Comparison of ENCODE assay signal across 9 cellular contexts in the genomic region with DNA sequence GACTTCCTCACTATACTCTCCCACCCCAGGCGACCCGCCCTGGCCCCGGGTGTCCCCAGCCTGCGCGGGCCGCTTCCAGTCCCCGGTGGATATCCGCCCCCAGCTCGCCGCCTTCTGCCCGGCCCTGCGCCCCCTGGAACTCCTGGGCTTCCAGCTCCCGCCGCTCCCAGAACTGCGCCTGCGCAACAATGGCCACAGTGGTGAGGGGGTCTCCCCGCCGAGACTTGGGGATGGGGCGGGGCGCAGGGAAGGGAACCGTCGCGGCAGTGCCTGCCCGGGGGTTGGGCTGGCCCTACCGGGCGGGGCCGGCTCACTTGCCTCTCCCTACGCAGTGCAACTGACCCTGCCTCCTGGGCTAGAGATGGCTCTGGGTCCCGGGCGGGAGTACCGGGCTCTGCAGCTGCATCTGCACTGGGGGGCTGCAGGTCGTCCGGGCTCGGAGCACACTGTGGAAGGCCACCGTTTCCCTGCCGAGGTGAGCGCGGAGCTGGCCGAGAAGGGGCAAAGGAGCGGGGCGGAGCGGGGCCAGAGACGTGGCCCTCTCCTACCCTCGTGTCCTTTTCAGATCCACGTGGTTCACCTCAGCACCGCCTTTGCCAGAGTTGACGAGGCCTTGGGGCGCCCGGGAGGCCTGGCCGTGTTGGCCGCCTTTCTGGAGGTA. TPM values are rescaled to one million over a fixed set of nuclear protein-coding genes. Genes with fewer than 3 reads are reported as not detected.
DNase-seq lines count a peak whose midpoint lies in the region; ATAC-seq, FAIRE-seq and TF ChIP-seq lines count a peak whose summit lies in the region.
"Had no signal": no experiment of that assay in that cellular context is flagged by ENCODE, and none has a peak within 500 bp of the region (broad histone marks: within the 10 kb centered on the region; RNA-seq: fewer than 3 reads in every experiment).

No MANE protein-coding gene starts in this region.

- peak overlapping the region; percentile 56 for H3K4me3 ChIP-seq in brain microvascular endothelial cell (ENCODE audit: low read depth, low read length)
- peak overlapping the region in 2 of 3 experiments; percentile 33 to 39; a peak in 2 of 6 replicates for H3K4me3 ChIP-seq in HepG2 (replicated peaks in 1 of 3; ENCODE audit: insufficient read depth in 1 of 3, low read depth in 2 of 3, low read length in 3 of 3)
- H3K4me3 ChIP-seq in stomach smooth muscle (ENCODE audit: low read length in 2 of 2): peak overlapping the region; percentile 59 to 73

- H3K36me3 Mint-ChIP-seq in activated CD4-positive, alpha-beta memory T cell treated with anti-CD3 and anti-CD28 coated beads for 36 hours: no peaks in the 10 kb centered on the region
- no peaks in the 10 kb centered on the region for H3K36me3 Mint-ChIP-seq in activated CD4-positive, alpha-beta memory T cell treated with anti-CD3 and anti-CD28 coated beads, Interleukin-2, amount 10 ng/mL, durations not matched to agents 7 days and 5 days (ENCODE audit: low read depth)

- POLR2A ChIA-PET in activated CD4-positive, alpha-beta memory T cell treated with anti-CD3 and anti-CD28 coated beads for 36 hours (lab: Charles Lee): interaction anchor here (1.4 kb wide), 1 partner anchor 10 kb away, joined by 4 read pairs; a partner anchor contains a TSS
- POLR2A ChIA-PET in activated CD4-positive, alpha-beta memory T cell treated with anti-CD3 and anti-CD28 coated beads, Interleukin-2, amount 10 ng/mL, durations not matched to agents 7 days and 5 days (lab: Charles Lee): interaction anchor here (1.0 to 2.8 kb wide), 2 partner anchors 11 to 13 kb away, joined by 3 to 13 read pairs; a partner anchor contains a TSS
- POLR2A ChIA-PET in HepG2 (lab: Yijun Ruan, JAX): no interaction called here

- H4K20me1 ChIP-seq in HepG2 (ENCODE audit: insufficient read depth, low read length): no peaks in the 10 kb centered on the region

- H3K9me3 Mint-ChIP-seq in activated CD4-positive, alpha-beta memory T cell treated with anti-CD3 and anti-CD28 coated beads for 36 hours: no peaks in the 10 kb centered on the region
- no peaks in the 10 kb centered on the region for H3K9me3 Mint-ChIP-seq in activated CD4-positive, alpha-beta memory T cell treated with anti-CD3 and anti-CD28 coated beads, Interleukin-2, amount 10 ng/mL, durations not matched to agents 7 days and 5 days

- TF ChIP-seq EP300 in HepG2 (IDR thresholded peaks at IDR 0.05; ENCODE audit: low read depth in 2 of 2, low read length in 2 of 2) (no peak), HepG2 (CRISPR knock-in tag; IDR thresholded peaks at IDR 0.05; ENCODE audit: borderline replicate concordance) (no peak)

- intact Hi-C loops in activated CD4-positive, alpha-beta memory T cell treated with anti-CD3 and anti-CD28 coated beads for 36 hours (cut with micrococcal nuclease): no loop called here
- intact Hi-C loops in HepG2 (cut with micrococcal nuclease; ENCODE audit: unreplicated experiment): no loop called here

- no peaks in the 10 kb centered on the region for H3K9me3 ChIP-seq in HepG2 (ENCODE audit: low read length)
- H3K9me3 ChIP-seq in stomach smooth muscle (ENCODE audit: control insufficient read depth in 2 of 2, low read length in 2 of 2): no peaks in the 10 kb centered on the region

- H3K27me3 Mint-ChIP-seq in activated CD4-positive, alpha-beta memory T cell treated with anti-CD3 and anti-CD28 coated beads for 36 hours: peaks cover 9% of the 10 kb centered on the region
- H3K27me3 Mint-ChIP-seq in activated CD4-positive, alpha-beta memory T cell treated with anti-CD3 and anti-CD28 coated beads, Interleukin-2, amount 10 ng/mL, durations not matched to agents 7 days and 5 days: peaks cover 32% of the 10 kb centered on the region

- TF ChIP-seq RAD21 in HepG2 (CRISPR knock-in tag; IDR thresholded peaks at IDR 0.05): no peak

- no TSS peak for BruUV-seq in HepG2 (replicated peaks; lab: Mats Ljungman, UMichigan)

- no peaks in the 10 kb centered on the region for H3K27me3 ChIP-seq in brain microvascular endothelial cell (replicated peaks)
- no peaks in the 10 kb centered on the region for H3K27me3 ChIP-seq in HepG2 (ENCODE audit: control insufficient read depth in 1 of 2, insufficient read depth in 2 of 2, low read length in 2 of 2)
- no peaks in the 10 kb centered on the region for H3K27me3 ChIP-seq in stomach smooth muscle (ENCODE audit: control insufficient read depth in 1 of 2, insufficient read depth in 2 of 2, low read length in 2 of 2)

- peaks cover 4% of the 10 kb centered on the region for H3K4me1 Mint-ChIP-seq in activated CD4-positive, alpha-beta memory T cell treated with anti-CD3 and anti-CD28 coated beads for 36 hours (ENCODE audit: low read depth)
- H3K4me1 Mint-ChIP-seq in activated CD4-positive, alpha-beta memory T cell treated with anti-CD3 and anti-CD28 coated beads, Interleukin-2, amount 10 ng/mL, durations not matched to agents 7 days and 5 days: peaks cover 10% of the 10 kb centered on the region

- H3K4me3 Mint-ChIP-seq in activated CD4-positive, alpha-beta memory T cell treated with anti-CD3 and anti-CD28 coated beads for 36 hours: peak overlapping the region; percentile 48
- H3K4me3 Mint-ChIP-seq in activated CD4-positive, alpha-beta memory T cell treated with anti-CD3 and anti-CD28 coated beads, Interleukin-2, amount 10 ng/mL, durations not matched to agents 7 days and 5 days: no peak overlapping the region

- H3K27ac Mint-ChIP-seq in activated CD4-positive, alpha-beta memory T cell treated with anti-CD3 and anti-CD28 coated beads for 36 hours: no peak overlapping the region
- H3K27ac Mint-ChIP-seq in activated CD4-positive, alpha-beta memory T cell treated with anti-CD3 and anti-CD28 coated beads, Interleukin-2, amount 10 ng/mL, durations not matched to agents 7 days and 5 days: no peak overlapping the region

- H3K27ac ChIP-seq in brain microvascular endothelial cell: no peak overlapping the region
- H3K27ac ChIP-seq in HepG2 (ENCODE audit: extremely low read length, insufficient read depth, low read length): no peak overlapping the region
- H3K27ac ChIP-seq in stomach smooth muscle (ENCODE audit: low read length): no peak overlapping the region

- H3K9ac ChIP-seq in HepG2 (ENCODE audit: insufficient read depth, low read depth, low read length): no peak overlapping the region
- peak overlapping the region in 1 of 2 donors; percentile 51 for H3K9ac ChIP-seq in stomach smooth muscle (ENCODE audit: low read length in 2 of 2)

- peaks cover 43% of the 10 kb centered on the region for H3K4me1 ChIP-seq in HepG2 (ENCODE audit: insufficient read depth, low read length)
- peaks cover 27% of the 10 kb centered on the region for H3K4me1 ChIP-seq in stomach smooth muscle (ENCODE audit: control insufficient read depth, insufficient read depth, low read length)

- no peak for ATAC-seq in HepG2
- ATAC-seq in GM18870 (IDR thresholded peaks at IDR 0.05; ENCODE audit: unreplicated experiment): no peak

- FAIRE-seq in HepG2 (lab: Jason Lieb, UNC): no peak

- H3K4me2 ChIP-seq in HepG2 (ENCODE audit: low read depth, low read length): no peak overlapping the region

- no peak for TF ChIP-seq POLR2A in HepG2 (IDR thresholded peaks at IDR 0.05; ENCODE audit: insufficient read depth in 1 of 2, low read depth in 2 of 2, low read length in 2 of 2)

- DNase-seq in activated CD4-positive, alpha-beta memory T cell treated with anti-CD3 and anti-CD28 coated beads for 36 hours: peak; percentile 59
- no peak for DNase-seq in activated CD4-positive, alpha-beta memory T cell treated with anti-CD3 and anti-CD28 coated beads, Interleukin-2, amount 10 ng/mL, durations not matched to agents 7 days and 5 days
- DNase-seq in brain microvascular endothelial cell: no peak
- no peak for DNase-seq in HepG2 (ENCODE audit: low spot score)
- DNase-seq in HCEC 1CT: no peak
- DNase-seq in NCI-H1105 (lab: John Stamatoyannopoulos, UW): no peak
- DNase-seq: DND-41 had no signal

- H2AFZ ChIP-seq in HepG2 (ENCODE audit: low read length): no peak overlapping the region

- peak; percentile 16 for TF ChIP-seq CTCF in brain microvascular endothelial cell (IDR thresholded peaks at IDR 0.05; ENCODE audit: low read depth, low read length, missing control alignments)
- TF ChIP-seq CTCF in HepG2 (CRISPR knock-in tag; IDR thresholded peaks at IDR 0.05): no peak

- CTCF ChIA-PET in activated CD4-positive, alpha-beta memory T cell treated with anti-CD3 and anti-CD28 coated beads for 36 hours (lab: Charles Lee): interaction anchor here (0.6 to 2.9 kb wide), 4 partner anchors 11 to 228 kb away, joined by 3 to 10 read pairs (median 5); a partner anchor contains a TSS
- CTCF ChIA-PET in activated CD4-positive, alpha-beta memory T cell treated with anti-CD3 and anti-CD28 coated beads, Interleukin-2, amount 10 ng/mL, durations not matched to agents 7 days and 5 days (lab: Charles Lee): interaction anchor here (1.9 to 4.2 kb wide), 2 partner anchors 20 to 30 kb away, joined by 6 to 18 read pairs; no protein-coding TSS in a partner anchor
- CTCF ChIA-PET in HepG2 (lab: Yijun Ruan, JAX; ENCODE audit: low intra/inter-chr PET ratio, low total read pairs): no interaction called here

- WGBS in HepG2 (ENCODE audit: low lambda C conversion rate): 95% methylated on average over 48 of the region's 51 CpGs

- H3K36me3 ChIP-seq in brain microvascular endothelial cell (replicated peaks) (no peaks in the 10 kb centered on the region), HepG2 (replicated peaks in 1 of 2; ENCODE audit: control insufficient read depth in 1 of 2, insufficient read depth in 2 of 2, low read length in 2 of 2) (no peaks in the 10 kb centered on the region), stomach smooth muscle (ENCODE audit: control insufficient read depth in 2 of 2, insufficient read depth in 2 of 2, low read length in 2 of 2) (no peaks in the 10 kb centered on the region)

- no peaks in the 10 kb centered on the region for H3K79me2 ChIP-seq in HepG2 (ENCODE audit: insufficient read depth, low read length)

- in situ Hi-C loops in brain microvascular endothelial cell (cut with HindIII; ENCODE audit: low pct_ligation_motif_present, low sequenced_read_pairs) (no loop called here), HepG2 (cut with HindIII; ENCODE audit: extremely low pct_ligation_motif_present, low pct_unique_long_range_greater_than_20kb) (no loop called here)

RNA-seq across cellular contexts. Expression of a gene that starts 2.1 kb away (rescaled TPM):
- 1 to 10 TPM in 1 of 2 experiments, under 1 TPM in 1; 0.90 to 1.6 TPM for total RNA-seq in activated CD4-positive, alpha-beta memory T cell treated with anti-CD3 and anti-CD28 coated beads for 36 hours
- total RNA-seq in activated CD4-positive, alpha-beta memory T cell treated with anti-CD3 and anti-CD28 coated beads, Interleukin-2, amount 10 ng/mL, durations not matched to agents 7 days and 5 days: 1 to 10 TPM; 1.1 to 1.2 TPM
- 0.13 TPM in 1 of 2 replicates, not detected in the other for total RNA-seq in HepG2 (2016; rRNA removed; fragmentation: Illumina TruSeq; extraction: Trizol)
- not detected in 2 replicates for total RNA-seq in HepG2 (2016; cell fraction: cytosol; rRNA removed; fragmentation: Illumina TruSeq; extraction: Trizol; ENCODE audit: low read depth)
- total RNA-seq in HepG2 (2016; cell fraction: insoluble cytoplasmic fraction; rRNA removed; fragmentation: Illumina TruSeq; extraction: Trizol): not detected in 2 replicates
- total RNA-seq in HepG2 (2016; cell fraction: membrane; rRNA removed; fragmentation: Illumina TruSeq; extraction: Trizol): not detected in 2 replicates
- total RNA-seq in HepG2 (2016; cell fraction: nucleus; rRNA removed; fragmentation: Illumina TruSeq; extraction: Trizol): 0.75 TPM in 1 of 2 replicates, not detected in the other
- polyA plus RNA-seq in HepG2 (2011; rRNA removed): 118 and 152 TPM in 2 replicates
- polyA plus RNA-seq in HepG2 (2011; cell fraction: cytosol; rRNA removed): 65.9 and 115 TPM in 2 replicates
- polyA plus RNA-seq in HepG2 (2011; cell fraction: nucleus; rRNA removed): 71.7 and 92.6 TPM in 2 replicates
- 45.6 and 49.0 TPM in 2 replicates for polyA plus RNA-seq in HepG2 (2012)
- not detected in 2 replicates for polyA plus RNA-seq in HepG2 (2016; cell fraction: cytosol; fragmentation: Illumina TruSeq; extraction: Trizol; ENCODE audit: low read depth)
- polyA plus RNA-seq in HepG2 (2016; cell fraction: insoluble cytoplasmic fraction; fragmentation: Illumina TruSeq; extraction: Trizol; ENCODE audit: low read depth): 0.45 TPM in 1 of 2 replicates, not detected in the other
- not detected in 2 replicates for polyA plus RNA-seq in HepG2 (2016; cell fraction: membrane; fragmentation: Illumina TruSeq; extraction: Trizol; ENCODE audit: low read depth)
- 0.79 and 0.89 TPM in 2 replicates for polyA plus RNA-seq in HepG2 (2016; cell fraction: nucleus; fragmentation: Illumina TruSeq; extraction: Trizol; ENCODE audit: insufficient read depth, low read depth)
- 31.3 and 95.8 TPM in 2 replicates for polyA minus RNA-seq in HepG2 (2011; rRNA and poly(A)+ RNA removed; ENCODE audit: low replicate concordance)
- polyA minus RNA-seq in HepG2 (2011; cell fraction: cytosol; rRNA and poly(A)+ RNA removed): 28.6 and 34.4 TPM in 2 replicates
- polyA minus RNA-seq in HepG2 (2011; cell fraction: nucleus; rRNA and poly(A)+ RNA removed): 11.6 and 12.8 TPM in 2 replicates

RNA-seq across cellular contexts. Expression of a gene that starts 10.9 kb away (rescaled TPM):
- total RNA-seq in activated CD4-positive, alpha-beta memory T cell treated with anti-CD3 and anti-CD28 coated beads for 36 hours: 10 to 100 TPM; 28.1 to 28.2 TPM
- 10 to 100 TPM; 19.1 to 19.9 TPM for total RNA-seq in activated CD4-positive, alpha-beta memory T cell treated with anti-CD3 and anti-CD28 coated beads, Interleukin-2, amount 10 ng/mL, durations not matched to agents 7 days and 5 days
- total RNA-seq in HepG2 (2016; rRNA removed; fragmentation: Illumina TruSeq; extraction: Trizol): 10.4 and 11.2 TPM in 2 replicates
- 3.5 and 4.4 TPM in 2 replicates for total RNA-seq in HepG2 (2016; cell fraction: cytosol; rRNA removed; fragmentation: Illumina TruSeq; extraction: Trizol; ENCODE audit: low read depth)
- 9.7 and 11.9 TPM in 2 replicates for total RNA-seq in HepG2 (2016; cell fraction: insoluble cytoplasmic fraction; rRNA removed; fragmentation: Illumina TruSeq; extraction: Trizol)
- 4.7 and 6.0 TPM in 2 replicates for total RNA-seq in HepG2 (2016; cell fraction: membrane; rRNA removed; fragmentation: Illumina TruSeq; extraction: Trizol)
- total RNA-seq in HepG2 (2016; cell fraction: nucleus; rRNA removed; fragmentation: Illumina TruSeq; extraction: Trizol): 8.4 and 9.2 TPM in 2 replicates
- polyA plus RNA-seq in HepG2 (2011; rRNA removed): 8.0 and 12.3 TPM in 2 replicates
- polyA plus RNA-seq in HepG2 (2011; cell fraction: cytosol; rRNA removed): 5.4 and 7.1 TPM in 2 replicates
- 19.1 and 24.4 TPM in 2 replicates for polyA plus RNA-seq in HepG2 (2011; cell fraction: nucleus; rRNA removed)
- 3.1 and 6.1 TPM in 2 replicates for polyA plus RNA-seq in HepG2 (2012)
- polyA plus RNA-seq in HepG2 (2016; cell fraction: cytosol; fragmentation: Illumina TruSeq; extraction: Trizol; ENCODE audit: low read depth): 1.8 and 2.1 TPM in 2 replicates
- 12.7 and 16.4 TPM in 2 replicates for polyA plus RNA-seq in HepG2 (2016; cell fraction: insoluble cytoplasmic fraction; fragmentation: Illumina TruSeq; extraction: Trizol; ENCODE audit: low read depth)
- 3.7 and 3.9 TPM in 2 replicates for polyA plus RNA-seq in HepG2 (2016; cell fraction: membrane; fragmentation: Illumina TruSeq; extraction: Trizol; ENCODE audit: low read depth)
- polyA plus RNA-seq in HepG2 (2016; cell fraction: nucleus; fragmentation: Illumina TruSeq; extraction: Trizol; ENCODE audit: insufficient read depth, low read depth): 32.0 and 32.6 TPM in 2 replicates
- 20.2 and 52.2 TPM in 2 replicates for polyA minus RNA-seq in HepG2 (2011; rRNA and poly(A)+ RNA removed; ENCODE audit: low replicate concordance)
- polyA minus RNA-seq in HepG2 (2011; cell fraction: cytosol; rRNA and poly(A)+ RNA removed): 3.9 and 6.0 TPM in 2 replicates
- polyA minus RNA-seq in HepG2 (2011; cell fraction: nucleus; rRNA and poly(A)+ RNA removed): 11.6 and 15.7 TPM in 2 replicates

RNA-seq across cellular contexts. Expression of a gene that starts 13.9 kb away (rescaled TPM):
- total RNA-seq in activated CD4-positive, alpha-beta memory T cell treated with anti-CD3 and anti-CD28 coated beads for 36 hours: 1 to 10 TPM; 3.9 to 5.3 TPM
- total RNA-seq in activated CD4-positive, alpha-beta memory T cell treated with anti-CD3 and anti-CD28 coated beads, Interleukin-2, amount 10 ng/mL, durations not matched to agents 7 days and 5 days: 1 to 10 TPM; 8.9 to 9.2 TPM
- 0.20 and 3.1 TPM in 2 replicates for total RNA-seq in HepG2 (2016; rRNA removed; fragmentation: Illumina TruSeq; extraction: Trizol)
- 0.61 and 0.71 TPM in 2 replicates for total RNA-seq in HepG2 (2016; cell fraction: cytosol; rRNA removed; fragmentation: Illumina TruSeq; extraction: Trizol; ENCODE audit: low read depth)
- total RNA-seq in HepG2 (2016; cell fraction: insoluble cytoplasmic fraction; rRNA removed; fragmentation: Illumina TruSeq; extraction: Trizol): 0.25 and 3.2 TPM in 2 replicates
- 0.28 and 0.31 TPM in 2 replicates for total RNA-seq in HepG2 (2016; cell fraction: membrane; rRNA removed; fragmentation: Illumina TruSeq; extraction: Trizol)
- total RNA-seq in HepG2 (2016; cell fraction: nucleus; rRNA removed; fragmentation: Illumina TruSeq; extraction: Trizol): 2.5 and 3.7 TPM in 2 replicates
- polyA plus RNA-seq in HepG2 (2011; rRNA removed): 10.7 and 11.4 TPM in 2 replicates
- 1.2 and 1.3 TPM in 2 replicates for polyA plus RNA-seq in HepG2 (2011; cell fraction: cytosol; rRNA removed)
- 178 and 189 TPM in 2 replicates for polyA plus RNA-seq in HepG2 (2011; cell fraction: nucleus; rRNA removed)
- 21.8 and 22.6 TPM in 2 replicates for polyA plus RNA-seq in HepG2 (2012)
- 0.17 and 0.26 TPM in 2 replicates for polyA plus RNA-seq in HepG2 (2016; cell fraction: cytosol; fragmentation: Illumina TruSeq; extraction: Trizol; ENCODE audit: low read depth)
- 0.66 TPM in 2 replicates for polyA plus RNA-seq in HepG2 (2016; cell fraction: insoluble cytoplasmic fraction; fragmentation: Illumina TruSeq; extraction: Trizol; ENCODE audit: low read depth)
- 0.22 and 0.23 TPM in 2 replicates for polyA plus RNA-seq in HepG2 (2016; cell fraction: membrane; fragmentation: Illumina TruSeq; extraction: Trizol; ENCODE audit: low read depth)
- polyA plus RNA-seq in HepG2 (2016; cell fraction: nucleus; fragmentation: Illumina TruSeq; extraction: Trizol; ENCODE audit: insufficient read depth, low read depth): 23.2 and 23.6 TPM in 2 replicates
- polyA minus RNA-seq in HepG2 (2011; rRNA and poly(A)+ RNA removed; ENCODE audit: low replicate concordance): 1.2 and 49.0 TPM in 2 replicates
- 0.97 and 1.4 TPM in 2 replicates for polyA minus RNA-seq in HepG2 (2011; cell fraction: cytosol; rRNA and poly(A)+ RNA removed)
- polyA minus RNA-seq in HepG2 (2011; cell fraction: nucleus; rRNA and poly(A)+ RNA removed): 8.1 and 10.1 TPM in 2 replicates

RNA-seq across cellular contexts. Expression of a gene that starts 17.8 kb away (rescaled TPM):
- total RNA-seq in activated CD4-positive, alpha-beta memory T cell treated with anti-CD3 and anti-CD28 coated beads for 36 hours: 10 to 100 TPM; 15.0 to 15.7 TPM
- total RNA-seq in activated CD4-positive, alpha-beta memory T cell treated with anti-CD3 and anti-CD28 coated beads, Interleukin-2, amount 10 ng/mL, durations not matched to agents 7 days and 5 days: 10 to 100 TPM; 36.6 to 37.7 TPM
- total RNA-seq in HepG2 (2016; rRNA removed; fragmentation: Illumina TruSeq; extraction: Trizol): 4.1 and 7.1 TPM in 2 replicates
- 13.2 and 13.3 TPM in 2 replicates for total RNA-seq in HepG2 (2016; cell fraction: cytosol; rRNA removed; fragmentation: Illumina TruSeq; extraction: Trizol; ENCODE audit: low read depth)
- total RNA-seq in HepG2 (2016; cell fraction: insoluble cytoplasmic fraction; rRNA removed; fragmentation: Illumina TruSeq; extraction: Trizol): 4.2 and 6.7 TPM in 2 replicates
- total RNA-seq in HepG2 (2016; cell fraction: membrane; rRNA removed; fragmentation: Illumina TruSeq; extraction: Trizol): 13.0 TPM in 2 replicates
- 5.3 and 6.1 TPM in 2 replicates for total RNA-seq in HepG2 (2016; cell fraction: nucleus; rRNA removed; fragmentation: Illumina TruSeq; extraction: Trizol)
- 15.2 and 17.4 TPM in 2 replicates for polyA plus RNA-seq in HepG2 (2011; rRNA removed)
- polyA plus RNA-seq in HepG2 (2011; cell fraction: cytosol; rRNA removed): 15.9 and 16.7 TPM in 2 replicates
- 7.4 and 9.8 TPM in 2 replicates for polyA plus RNA-seq in HepG2 (2011; cell fraction: nucleus; rRNA removed)
- polyA plus RNA-seq in HepG2 (2012): 8.7 and 10.5 TPM in 2 replicates
- polyA plus RNA-seq in HepG2 (2016; cell fraction: cytosol; fragmentation: Illumina TruSeq; extraction: Trizol; ENCODE audit: low read depth): 30.2 and 33.6 TPM in 2 replicates
- polyA plus RNA-seq in HepG2 (2016; cell fraction: insoluble cytoplasmic fraction; fragmentation: Illumina TruSeq; extraction: Trizol; ENCODE audit: low read depth): 6.7 and 7.5 TPM in 2 replicates
- 19.8 and 22.8 TPM in 2 replicates for polyA plus RNA-seq in HepG2 (2016; cell fraction: membrane; fragmentation: Illumina TruSeq; extraction: Trizol; ENCODE audit: low read depth)
- 14.5 and 15.3 TPM in 2 replicates for polyA plus RNA-seq in HepG2 (2016; cell fraction: nucleus; fragmentation: Illumina TruSeq; extraction: Trizol; ENCODE audit: insufficient read depth, low read depth)
- polyA minus RNA-seq in HepG2 (2011; rRNA and poly(A)+ RNA removed; ENCODE audit: low replicate concordance): 3.4 and 5.3 TPM in 2 replicates
- 4.0 and 4.5 TPM in 2 replicates for polyA minus RNA-seq in HepG2 (2011; cell fraction: cytosol; rRNA and poly(A)+ RNA removed)
- polyA minus RNA-seq in HepG2 (2011; cell fraction: nucleus; rRNA and poly(A)+ RNA removed): 4.4 and 4.8 TPM in 2 replicates

RNA-seq across cellular contexts. Expression of a gene that starts 18.0 kb away (rescaled TPM):
- total RNA-seq in activated CD4-positive, alpha-beta memory T cell treated with anti-CD3 and anti-CD28 coated beads for 36 hours: over 10,000 TPM; 10,694 to 13,592 TPM
- total RNA-seq in activated CD4-positive, alpha-beta memory T cell treated with anti-CD3 and anti-CD28 coated beads, Interleukin-2, amount 10 ng/mL, durations not matched to agents 7 days and 5 days: over 10,000 TPM in 1 of 2 experiments, 1,000 to 10,000 TPM in 1; 9,885 to 10,678 TPM
- total RNA-seq in HepG2 (2016; rRNA removed; fragmentation: Illumina TruSeq; extraction: Trizol): 1,047 and 4,025 TPM in 2 replicates
- 14,541 and 17,847 TPM in 2 replicates for total RNA-seq in HepG2 (2016; cell fraction: cytosol; rRNA removed; fragmentation: Illumina TruSeq; extraction: Trizol; ENCODE audit: low read depth)
- total RNA-seq in HepG2 (2016; cell fraction: insoluble cytoplasmic fraction; rRNA removed; fragmentation: Illumina TruSeq; extraction: Trizol): 1,278 and 4,694 TPM in 2 replicates
- total RNA-seq in HepG2 (2016; cell fraction: membrane; rRNA removed; fragmentation: Illumina TruSeq; extraction: Trizol): 1,777 and 1,949 TPM in 2 replicates
- total RNA-seq in HepG2 (2016; cell fraction: nucleus; rRNA removed; fragmentation: Illumina TruSeq; extraction: Trizol): 24,487 and 26,007 TPM in 2 replicates
- 36.7 and 51.4 TPM in 2 replicates for polyA plus RNA-seq in HepG2 (2011; rRNA removed)
- 33.6 and 36.8 TPM in 2 replicates for polyA plus RNA-seq in HepG2 (2011; cell fraction: cytosol; rRNA removed)
- 3,177 and 3,657 TPM in 2 replicates for polyA plus RNA-seq in HepG2 (2011; cell fraction: nucleus; rRNA removed)
- 10.9 and 118 TPM in 2 replicates for polyA plus RNA-seq in HepG2 (2012)
- 4.5 TPM in 1 of 2 replicates, not detected in the other for polyA plus RNA-seq in HepG2 (2016; cell fraction: cytosol; fragmentation: Illumina TruSeq; extraction: Trizol; ENCODE audit: low read depth)
- polyA plus RNA-seq in HepG2 (2016; cell fraction: insoluble cytoplasmic fraction; fragmentation: Illumina TruSeq; extraction: Trizol; ENCODE audit: low read depth): not detected in 2 replicates
- not detected in 2 replicates for polyA plus RNA-seq in HepG2 (2016; cell fraction: membrane; fragmentation: Illumina TruSeq; extraction: Trizol; ENCODE audit: low read depth)
- not detected in 2 replicates for polyA plus RNA-seq in HepG2 (2016; cell fraction: nucleus; fragmentation: Illumina TruSeq; extraction: Trizol; ENCODE audit: insufficient read depth, low read depth)
- polyA minus RNA-seq in HepG2 (2011; rRNA and poly(A)+ RNA removed; ENCODE audit: low replicate concordance): 7,133 and 10,474 TPM in 2 replicates
- polyA minus RNA-seq in HepG2 (2011; cell fraction: cytosol; rRNA and poly(A)+ RNA removed): 10,046 and 14,120 TPM in 2 replicates
- polyA minus RNA-seq in HepG2 (2011; cell fraction: nucleus; rRNA and poly(A)+ RNA removed): 104,669 and 122,700 TPM in 2 replicates
